8 cellular contexts compared by ENCODE assay signal in the genomic region with DNA sequence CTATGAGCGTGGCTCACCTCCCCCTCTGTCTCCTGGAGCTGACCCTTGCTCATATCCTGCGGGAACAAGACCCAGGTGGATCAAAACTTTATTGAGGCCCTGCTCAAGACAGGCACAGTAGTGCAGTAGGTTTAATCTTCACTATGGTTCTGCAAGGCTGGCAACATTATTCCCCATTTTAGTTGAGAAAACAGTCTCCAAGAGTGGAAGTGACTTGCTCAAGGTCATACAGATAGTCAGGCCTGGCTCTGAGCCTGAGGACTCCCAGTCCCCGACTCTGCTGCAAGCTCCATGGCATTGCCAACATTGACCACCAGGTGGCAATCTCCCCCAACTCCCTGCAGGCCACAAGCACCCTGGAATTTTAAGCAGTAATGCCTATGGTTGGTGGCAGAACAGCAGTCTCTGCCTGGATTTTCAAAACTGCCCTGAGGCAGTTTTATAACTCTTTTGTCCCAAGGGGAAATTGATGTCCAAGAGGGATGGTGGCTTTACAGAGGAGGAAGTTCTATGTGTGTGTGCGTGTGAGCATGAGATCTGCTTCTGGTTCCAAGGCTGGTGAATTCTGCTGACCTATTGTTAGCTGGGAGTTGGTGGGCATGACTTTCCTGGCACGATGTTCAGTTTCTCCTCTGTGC. TPM values are rescaled to one million over a fixed set of nuclear protein-coding genes. Genes with fewer than 3 reads are reported as not detected.
A peak's percentile ranks its signal among the peaks of the same experiment; 100 is the strongest.
DNase-seq lines count a peak whose midpoint lies in the region; ATAC-seq and TF ChIP-seq lines count a peak whose summit lies in the region.

No MANE protein-coding gene starts in this region.

- H3K9me3 ChIP-seq in lung (ENCODE audit: control insufficient read depth in 2 of 2, insufficient read depth in 1 of 2, low read length in 1 of 2): no peaks in the 10 kb centered on the region

- DNase-seq in NOMO-1 (lab: John Stamatoyannopoulos, UW; ENCODE audit: unreplicated experiment in 2 of 2) (peak; percentile 37 to 40), NOMO-1 treated with dmso at 0.1 percent for 144 hours (lab: John Stamatoyannopoulos, UW; ENCODE audit: unreplicated experiment) (no peak), NCI-H69 (lab: John Stamatoyannopoulos, UW) (peak; percentile 78), dorsolateral prefrontal cortex (peak; percentile 78 to 91 (median 87)), lung (ENCODE audit: low spot score) (peak; percentile 72)
- DNase-seq in activated CD4-positive, alpha-beta T cell treated with anti-CD3 and anti-CD28 coated beads, Interleukin-2, amount 50 U/mL, for 48 hours: peak; percentile 81 to 85
- peak; percentile 16 for DNase-seq in stimulated activated CD8-positive, alpha-beta memory T cell treated with anti-CD3 and anti-CD28 coated beads, Interleukin-12 subunit alpha, Interleukin-12 subunit beta, amount 100 ng/mL, for 24 hours (ENCODE audit: extremely low read depth)

- no peaks in the 10 kb centered on the region for H3K36me3 ChIP-seq in lung (ENCODE audit: control insufficient read depth in 2 of 2, insufficient read depth in 2 of 2, low read length in 2 of 2)

- no peaks in the 10 kb centered on the region for H3K4me1 ChIP-seq in lung (ENCODE audit: control insufficient read depth in 2 of 2, insufficient read depth in 2 of 2, low read length in 2 of 2)

- ATAC-seq in HG03342 (IDR thresholded peaks at IDR 0.05; ENCODE audit: unreplicated experiment) (peak; percentile 83), lung (ENCODE audit: insufficient read depth, low FRiP score) (peak; percentile 92)

- H3K4me3 ChIP-seq in dorsolateral prefrontal cortex: no peak overlapping the region
- no peak overlapping the region for H3K4me3 ChIP-seq in lung

- 55 to 62% methylated on average over 5 of the region's 5 CpGs for WGBS in lung, 2 donors

- intact Hi-C loops in dorsolateral prefrontal cortex (cut with DNase I): loop anchor here (1.0 to 5.0 kb wide), 4 partner anchors 9 to 226 kb away; partner anchors contain the start of genes SPCS2 (in 2 of the 2) and XRRA1 (in 2 of the 2)

- H3K27me3 ChIP-seq in dorsolateral prefrontal cortex (no peaks in the 10 kb centered on the region), lung (ENCODE audit: control insufficient read depth, insufficient read depth) (no peaks in the 10 kb centered on the region)

- TF ChIP-seq CTCF in dorsolateral prefrontal cortex (IDR thresholded peaks at IDR 0.05 in 54 of 56, conservative IDR thresholded peaks at IDR 0.05 in 2 of 56; ENCODE audit: low read depth in 1 of 56, partially characterized antibody in 56 of 56) (peak; percentile 93 to 100 (median 99)), lung (IDR thresholded peaks at IDR 0.05; ENCODE audit: control extremely low read depth, extremely low read depth) (peak; percentile 84)

- peak overlapping the region in 58 of 59 donors; percentile 47 to 95 (median 87) for H3K27ac ChIP-seq in dorsolateral prefrontal cortex
- H3K27ac ChIP-seq in lung (ENCODE audit: low read depth in 1 of 2, low read length in 1 of 2): no peak overlapping the region

RNA-seq across cellular contexts. Expression of gene NEU3, which starts 34.1 kb away (rescaled TPM):
- 10 to 100 TPM; 11.4 to 30.6 (median 20.7) TPM for total RNA-seq in dorsolateral prefrontal cortex
- total RNA-seq in lung: 10 to 100 TPM; 10.5 to 13.9 TPM
- 1 to 10 TPM; 4.1 to 5.2 TPM for polyA plus RNA-seq in lung

Comparison
In these comparisons a context has a peak if more than half of its experiments do, and no peak if none do; other contexts are left out.
1. H3K27ac ChIP-seq: peak in dorsolateral prefrontal cortex (58 of 59); none in lung (0 of 2).